Comparison of ENCODE assay signal across 18 cellular contexts in the genomic region with DNA sequence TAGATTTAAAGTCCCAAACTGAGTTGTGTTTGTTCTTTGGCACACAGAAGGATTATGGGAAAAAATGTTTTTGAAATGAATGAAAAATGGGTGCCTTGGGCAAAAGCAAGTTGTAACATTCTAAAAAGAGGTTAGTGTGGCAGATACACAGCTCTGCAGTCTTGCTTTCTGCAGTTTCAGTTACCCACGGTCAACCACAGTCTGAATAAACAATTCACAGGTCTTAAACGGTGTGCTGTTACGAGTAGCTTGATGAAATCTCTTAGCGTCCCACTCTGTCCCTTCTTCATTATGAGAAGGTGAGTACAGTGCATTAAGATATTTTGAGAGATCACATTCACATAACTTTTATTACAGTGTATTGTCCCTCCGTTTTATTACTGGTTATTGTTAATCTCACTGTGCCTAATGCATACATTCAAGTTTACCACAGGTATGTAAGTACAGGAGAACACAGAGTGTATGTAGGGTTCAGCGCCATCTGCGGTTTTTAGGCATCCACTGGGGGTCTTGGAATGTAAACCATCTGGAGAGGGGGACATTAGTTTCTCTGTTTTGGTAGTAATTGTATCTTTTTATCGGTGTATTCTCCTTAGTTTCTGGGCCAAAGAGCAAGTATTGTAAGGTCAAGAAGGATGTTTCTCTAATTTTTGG. TPM values are rescaled to one million over a fixed set of nuclear protein-coding genes. Genes with fewer than 3 reads are reported as not detected.
A peak's percentile ranks its signal among the peaks of the same experiment; 100 is the strongest.
DNase-seq lines count a peak whose midpoint lies in the region; ATAC-seq and TF ChIP-seq lines count a peak whose summit lies in the region.
"Had no signal": no experiment of that assay in that cellular context is flagged by ENCODE, and none has a peak within 500 bp of the region (broad histone marks: within the 10 kb centered on the region; RNA-seq: fewer than 3 reads in every experiment).

No MANE protein-coding gene starts in this region.

- DNase-seq in NCI-H2107 (lab: John Stamatoyannopoulos, UW) (peak; percentile 17), iris pigment epithelial cell (ENCODE audit: low read depth) (peak; percentile 42), type B pancreatic cell (ENCODE audit: extremely low spot score, unreplicated experiment) (no peak), SHP77 (lab: John Stamatoyannopoulos, UW) (no peak), endothelial cell (ENCODE audit: low spot score) (no peak)
- DNase-seq: DMS 273 treated with DMSO at 0.1 percent for 48 hours, KG1, NCI-H1436 treated with DMSO at 0.1 percent for 48 hours, NCI-H2081, NCI-H2227 treated with DMSO at 0.1 percent for 48 hours, NCI-H69, OCI-M1, SIG-M5 had no signal

- H3K27ac Mint-ChIP-seq in type B pancreatic cell = peak overlapping the region; percentile 11
- H3K27ac Mint-ChIP-seq in endothelial cell (ENCODE audit: unreplicated experiment) = no peak overlapping the region

- H3K36me3 Mint-ChIP-seq in type B pancreatic cell = peaks cover 32% of the 10 kb centered on the region
- peaks cover 4% of the 10 kb centered on the region for H3K36me3 Mint-ChIP-seq in endothelial cell (ENCODE audit: low read depth, unreplicated experiment)

- H3K27me3 Mint-ChIP-seq in type B pancreatic cell (no peaks in the 10 kb centered on the region), endothelial cell (ENCODE audit: unreplicated experiment) (peaks cover 2% of the 10 kb centered on the region)

- H3K9me3 Mint-ChIP-seq in type B pancreatic cell (no peaks in the 10 kb centered on the region), endothelial cell (ENCODE audit: unreplicated experiment) (no peaks in the 10 kb centered on the region)

- peak overlapping the region; percentile 14 for H3K4me3 Mint-ChIP-seq in type B pancreatic cell
- H3K4me3 Mint-ChIP-seq in endothelial cell (ENCODE audit: unreplicated experiment) = no peak overlapping the region

- ATAC-seq in GM18868 (IDR thresholded peaks at IDR 0.05; ENCODE audit: unreplicated experiment) = peak; percentile 92
- ATAC-seq in HG03571 (IDR thresholded peaks at IDR 0.05; ENCODE audit: unreplicated experiment) = no peak
- ATAC-seq: HCT116 had no signal

- TF ChIP-seq CTCF in type B pancreatic cell (conservative IDR thresholded peaks at IDR 0.05) (no peak), endothelial cell (IDR thresholded peaks at IDR 0.05; ENCODE audit: unreplicated experiment) (no peak)

- H3K4me1 Mint-ChIP-seq in type B pancreatic cell (ENCODE audit: unreplicated experiment) = peaks cover 48% of the 10 kb centered on the region
- peaks cover 11% of the 10 kb centered on the region for H3K4me1 Mint-ChIP-seq in endothelial cell (ENCODE audit: unreplicated experiment)

RNA-seq across cellular contexts. Expression of a gene that starts 8.1 kb away (rescaled TPM):
- 195 and 301 TPM in 2 replicates for total RNA-seq in type B pancreatic cell (ENCODE audit: low replicate concordance)
- total RNA-seq in endothelial cell (ENCODE audit: unreplicated experiment) = 167 TPM

RNA-seq across cellular contexts. Expression of a gene that starts 26.1 kb away (rescaled TPM):
- total RNA-seq in type B pancreatic cell (ENCODE audit: low replicate concordance) = not detected in 2 replicates
- not detected for total RNA-seq in endothelial cell (ENCODE audit: unreplicated experiment)
- total RNA-seq: M059J, RPMI7951 had no signal

Comparison
In these comparisons a context has a peak if more than half of its experiments do, and no peak if none do; other contexts are left out.
1. DNase-seq: peak in NCI-H2107 (single experiment) and iris pigment epithelial cell (single experiment); none in type B pancreatic cell (single experiment), SHP77 (0 of 2) and endothelial cell (single experiment).